13 cellular contexts compared by ENCODE assay signal in the genomic region with DNA sequence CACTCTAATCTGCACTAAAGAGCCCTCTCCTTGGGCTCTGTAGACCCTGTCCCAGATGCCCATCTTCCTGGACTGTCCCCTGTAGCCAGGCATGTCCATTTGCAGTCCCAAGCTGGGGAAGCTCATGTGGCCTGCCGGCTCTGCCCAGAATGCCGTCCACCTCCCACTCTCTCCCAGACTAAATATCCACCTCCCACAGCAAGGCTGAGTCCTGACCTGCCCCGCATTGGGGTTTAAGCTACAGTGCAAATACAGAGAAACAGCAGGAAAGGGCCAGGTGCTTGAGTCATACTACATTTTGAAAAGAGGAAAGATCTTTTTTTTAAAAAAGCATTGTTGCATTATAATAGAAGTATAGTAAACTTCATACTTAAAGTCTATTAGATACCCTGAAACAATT.
"Had no signal": no experiment of that assay in that cellular context is flagged by ENCODE, and none has a peak within 500 bp of the region (broad histone marks: within the 10 kb centered on the region; RNA-seq: fewer than 3 reads in every experiment).

No MANE protein-coding gene starts in this region.

- ATAC-seq: activated naive CD8-positive, alpha-beta T cell treated with anti-CD3 and anti-CD28 coated beads, Interleukin-2, amount 50 U/mL, for 24 hours; gastroesophageal sphincter; natural killer cell treated with Interleukin-12 subunit alpha and Interleukin-12 subunit beta and Interleukin-15 and Interleukin-18, amount 100 ng/mL, for 72 hours had no signal

- H3K4me3 ChIP-seq: gastroesophageal sphincter, left ventricle myocardium inferior, stomach had no signal

- DNase-seq: activated CD4-positive, alpha-beta T cell treated with anti-CD3 and anti-CD28 coated beads for 1 hour; activated CD4-positive, alpha-beta T cell treated with anti-CD3 and anti-CD28 coated beads, Interleukin-2, amount 50 U/mL, for 48 hours; activated naive CD4-positive, alpha-beta T cell; activated naive CD8-positive, alpha-beta T cell treated with anti-CD3 and anti-CD28 coated beads, Interleukin-2, amount 50 U/mL, for 24 hours; activated T-cell treated with anti-CD3 and anti-CD28 coated beads, Interleukin-2, amount 50 U/mL, for 48 hours; kidney; left ventricle myocardium inferior; mesenchymal stem cell; stimulated activated CD4-positive, alpha-beta T cell treated with anti-CD3 and anti-CD28 coated beads, Interleukin-4, amount 100 ng/mL, for 24 hours; stomach; T-helper 9 cell had no signal

- H3K9me3 ChIP-seq: gastroesophageal sphincter, left ventricle myocardium inferior, stomach had no signal

- H3K27ac ChIP-seq: gastroesophageal sphincter, left ventricle myocardium inferior, stomach had no signal

- H3K36me3 ChIP-seq: gastroesophageal sphincter, left ventricle myocardium inferior, stomach had no signal
